Comparison of ENCODE assay signal across 10 cellular contexts in genomic region chr14:25032092-25032784, GRCh38. TPM values are rescaled to one million over a fixed set of nuclear protein-coding genes. Genes with fewer than 3 reads are reported as not detected.
DNase-seq lines count a peak whose midpoint lies in the region; ATAC-seq and TF ChIP-seq lines count a peak whose summit lies in the region.
"Had no signal": no experiment of that assay in that cellular context is flagged by ENCODE, and none has a peak within 500 bp of the region (broad histone marks: within the 10 kb centered on the region; RNA-seq: fewer than 3 reads in every experiment).

No MANE protein-coding gene starts in this region.

- intact Hi-C loops in right lobe of liver (cut with DNase I), result no loop called here
- intact Hi-C loops in ascending aorta (cut with DNase I), result no loop called here

- DNase-seq in NCI-H2029 (lab: John Stamatoyannopoulos, UW) (peak; percentile 52), NCI-H2029 treated with DMSO at 0.1 percent for 48 hours (lab: John Stamatoyannopoulos, UW) (no peak), right lobe of liver (no peak), coronary artery (ENCODE audit: low spot score) (no peak), ascending aorta (ENCODE audit: low spot score in 2 of 2) (no peak), amniotic stem cell (lab: John Stamatoyannopoulos, UW) (no peak)

- no peaks in the 10 kb centered on the region for H4K20me1 ChIP-seq in SU-DHL-6 (ENCODE audit: low read depth, low read length)

- ATAC-seq in HG02588 (IDR thresholded peaks at IDR 0.05; ENCODE audit: unreplicated experiment) (peak; percentile 64), right lobe of liver (peak; percentile 24 to 70 (median 56))

- H3K36me3 ChIP-seq in SU-DHL-6 (ENCODE audit: low read length) (no peaks in the 10 kb centered on the region), right lobe of liver (no peaks in the 10 kb centered on the region), ascending aorta (no peaks in the 10 kb centered on the region)
- H3K36me3 ChIP-seq: tibial nerve had no signal

- peak overlapping the region; percentile 23; the same call in 1 of the 2 replicates for H3K9ac ChIP-seq in SU-DHL-6 (ENCODE audit: low read length)

- H3K9me3 ChIP-seq in SU-DHL-6 (ENCODE audit: insufficient read depth, low read length), result no peaks in the 10 kb centered on the region
- no peaks in the 10 kb centered on the region for H3K9me3 ChIP-seq in right lobe of liver
- no peaks in the 10 kb centered on the region for H3K9me3 ChIP-seq in ascending aorta
- H3K9me3 ChIP-seq: tibial nerve had no signal

- peak overlapping the region; percentile 51 for H3K4me2 ChIP-seq in SU-DHL-6 (ENCODE audit: low read depth, low read length, poor library complexity, severe bottlenecking)

- H3K79me2 ChIP-seq in SU-DHL-6 (ENCODE audit: insufficient read depth, low read length), result no peaks in the 10 kb centered on the region

- H2AFZ ChIP-seq in SU-DHL-6 (ENCODE audit: low read depth, low read length, severe bottlenecking), result peak overlapping the region; percentile 23

- WGBS in right lobe of liver (ENCODE audit: insufficient coverage, low coverage, low lambda C conversion rate, missing lambda C conversion rate), result 90% methylated on average over 9 of the region's 10 CpGs

- no peaks in the 10 kb centered on the region for H3K9me2 ChIP-seq in SU-DHL-6 (replicated peaks; ENCODE audit: insufficient read depth, low read length)

- peak; percentile 53 for TF ChIP-seq CTCF in SU-DHL-6 (IDR thresholded peaks at IDR 0.05; ENCODE audit: insufficient read depth, low read length, poor library complexity, severe bottlenecking)
- TF ChIP-seq CTCF in right lobe of liver (IDR thresholded peaks at IDR 0.05), result peak in 3 of 4 donors; percentile 15 to 34 (median 30)
- no peak for TF ChIP-seq CTCF in coronary artery (IDR thresholded peaks at IDR 0.05)
- TF ChIP-seq CTCF in ascending aorta (IDR thresholded peaks at IDR 0.05), result no peak

- H3K4me1 ChIP-seq in right lobe of liver (no peaks in the 10 kb centered on the region), ascending aorta (no peaks in the 10 kb centered on the region)

- H3K27me3 ChIP-seq in SU-DHL-6 (ENCODE audit: low read length), result no peaks in the 10 kb centered on the region
- no peaks in the 10 kb centered on the region for H3K27me3 ChIP-seq in right lobe of liver
- H3K27me3 ChIP-seq in ascending aorta, result no peaks in the 10 kb centered on the region
- H3K27me3 ChIP-seq: tibial nerve had no signal

- no peaks in the 10 kb centered on the region for H3F3A ChIP-seq in SU-DHL-6 (ENCODE audit: insufficient read depth)

- peak overlapping the region; percentile 43 for H3K4me3 ChIP-seq in SU-DHL-6 (ENCODE audit: insufficient read depth, low read length, poor library complexity, severe bottlenecking)
- H3K4me3 ChIP-seq in right lobe of liver, result no peak overlapping the region
- no peak overlapping the region for H3K4me3 ChIP-seq in coronary artery
- H3K4me3 ChIP-seq in ascending aorta, result no peak overlapping the region
- H3K4me3 ChIP-seq: tibial nerve had no signal

- H3K27ac ChIP-seq in SU-DHL-6 (ENCODE audit: low read depth, low read length) (no peak overlapping the region), right lobe of liver (no peak overlapping the region), coronary artery (no peak overlapping the region), ascending aorta (no peak overlapping the region)
- H3K27ac ChIP-seq: tibial nerve had no signal

- no peak for TF ChIP-seq POLR2A in right lobe of liver (IDR thresholded peaks at IDR 0.05)

RNA-seq across cellular contexts. Expression of gene STXBP6, which starts 17.7 kb away (rescaled TPM):
- total RNA-seq in right lobe of liver, result 1 to 10 TPM in 4 of 6 experiments, under 1 TPM in 2; 0.55 to 1.7 (median 1.1) TPM
- 0.21 TPM for total RNA-seq in ascending aorta
- total RNA-seq: mononuclear cell had no signal

Comparison
In these comparisons a context has a peak if more than half of its experiments do, and no peak if none do; other contexts are left out.
1. CTCF ChIP-seq: peak in SU-DHL-6 (single experiment) and right lobe of liver (3 of 4); none in coronary artery (single experiment) and ascending aorta (0 of 3).